In the genomic region with DNA sequence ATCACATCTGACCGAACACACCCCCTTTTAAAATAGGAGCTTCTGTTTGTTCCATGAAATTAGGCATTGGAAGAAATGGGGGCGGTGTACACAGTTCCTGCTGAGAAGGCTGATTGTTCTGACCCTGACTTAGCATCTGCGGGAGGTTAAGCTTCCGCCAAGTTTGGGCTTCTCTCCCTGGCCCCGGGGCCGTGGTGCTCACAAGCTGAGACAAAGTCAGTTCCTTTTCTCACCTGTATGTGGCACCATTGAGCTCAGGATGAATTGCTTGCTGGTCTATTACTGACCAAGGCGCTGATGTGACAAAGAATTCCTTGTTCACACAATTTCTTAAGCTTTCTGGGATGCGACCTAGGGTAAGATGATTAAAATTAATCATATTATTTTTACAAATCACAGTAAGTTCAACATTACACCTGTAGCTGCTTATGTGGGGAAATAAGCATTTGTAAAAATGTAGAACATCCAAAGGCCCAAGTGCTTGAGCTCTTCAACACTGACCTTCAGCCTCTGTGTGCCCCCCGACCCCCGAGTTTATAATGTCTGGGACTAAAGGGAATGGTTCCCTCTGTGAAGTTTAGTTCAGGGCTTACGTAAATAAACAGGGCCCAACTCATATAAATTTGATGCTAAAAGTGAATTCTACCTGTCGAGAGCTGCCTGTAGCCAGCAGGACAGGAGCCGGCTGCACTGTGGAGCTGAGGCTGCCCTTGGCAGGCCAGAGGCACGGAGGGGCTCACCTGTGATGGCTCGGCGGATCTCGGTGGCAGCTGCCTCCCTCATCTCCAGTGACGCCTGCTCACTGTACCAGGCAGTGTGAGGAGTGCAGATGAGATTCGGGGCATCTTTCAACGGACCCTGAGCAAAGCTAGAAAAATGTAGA, we compare ENCODE assay signal across 8 cellular contexts. TPM values are rescaled to one million over a fixed set of nuclear protein-coding genes. Genes with fewer than 3 reads are reported as not detected.
DNase-seq lines count a peak whose midpoint lies in the region; ATAC-seq and TF ChIP-seq lines count a peak whose summit lies in the region.

No MANE protein-coding gene starts in this region.

- peaks cover 73% of the 10 kb centered on the region for H3K36me3 Mint-ChIP-seq in Calu3 (ENCODE audit: insufficient read depth, unreplicated experiment)
- peaks cover 0 to 2% of the 10 kb centered on the region in 2 donors for H3K36me3 Mint-ChIP-seq in activated T-cell treated with anti-CD3 and anti-CD28 coated beads, Interleukin-2, amount 50 U/mL, for 72 hours (ENCODE audit: insufficient read depth in 2 of 2)

- peaks cover 0 to 21% (median 5%) of the 10 kb centered on the region in 12 donors for H3K4me1 ChIP-seq in heart left ventricle

- TF ChIP-seq POLR2A in heart left ventricle (IDR thresholded peaks at IDR 0.05), result no peak

- peak; percentile 56 for DNase-seq in Calu3
- peak; percentile 19 for DNase-seq in NCI-H1092 (lab: John Stamatoyannopoulos, UW)
- peak in 1 of 2 donors; percentile 29 for DNase-seq in activated T-cell treated with anti-CD3 and anti-CD28 coated beads, Interleukin-2, amount 50 U/mL, for 72 hours
- DNase-seq in heart left ventricle, result peak in 4 of 5 donors; percentile 76 to 84 (median 82)
- DNase-seq in posterior cingulate gyrus, result peak in 7 of 10 donors; percentile 62 to 94 (median 73)

- H3K9me3 ChIP-seq in heart left ventricle, result no peaks in the 10 kb centered on the region

- no peak overlapping the region for H3K27ac Mint-ChIP-seq in Calu3 (ENCODE audit: unreplicated experiment)
- H3K27ac Mint-ChIP-seq in activated T-cell treated with anti-CD3 and anti-CD28 coated beads, Interleukin-2, amount 50 U/mL, for 72 hours, result no peak overlapping the region

- no peak overlapping the region for H3K4me3 ChIP-seq in heart left ventricle

- H3K27ac ChIP-seq in heart left ventricle, result peak overlapping the region in 4 of 12 donors; percentile 1 to 22 (median 14)

- 62 to 67% (median 65%) methylated on average over 19 to 20 of the region's 20 CpGs for WGBS in heart left ventricle, 4 donors

- peaks cover 0 to 99% (median 95%) of the 10 kb centered on the region in 9 donors for H3K36me3 ChIP-seq in heart left ventricle

- no peaks in the 10 kb centered on the region for H3K9me3 Mint-ChIP-seq in Calu3 (ENCODE audit: low read depth, unreplicated experiment)
- no peaks in the 10 kb centered on the region for H3K9me3 Mint-ChIP-seq in activated T-cell treated with anti-CD3 and anti-CD28 coated beads, Interleukin-2, amount 50 U/mL, for 72 hours

- no peaks in the 10 kb centered on the region for H3K27me3 ChIP-seq in heart left ventricle

- ATAC-seq in GM19035 (IDR thresholded peaks at IDR 0.05; ENCODE audit: unreplicated experiment) (peak; percentile 59), heart left ventricle (peak; percentile 68 to 73 (median 71)), HG03565 (IDR thresholded peaks at IDR 0.05; ENCODE audit: unreplicated experiment) (no peak), GM21526 (IDR thresholded peaks at IDR 0.05; ENCODE audit: low FRiP score, unreplicated experiment) (no peak)
- ATAC-seq in activated T-cell treated with anti-CD3 and anti-CD28 coated beads, Interleukin-2, amount 50 U/mL, for 72 hours (replicated peaks in 1 of 2), result peak; percentile 41 to 44

- CTCF ChIA-PET in Calu3 (lab: Charles Lee), result interaction anchor here (0.5 to 1.0 kb wide), 6 partner anchors 19 to 995 kb away, joined by 3 to 8 read pairs (median 4); no protein-coding TSS in a partner anchor

- no TSS peak for BruUV-seq in Calu3 (replicated peaks; lab: Mats Ljungman, UMichigan)

- TF ChIP-seq CTCF in Calu3 (IDR thresholded peaks at IDR 0.05; ENCODE audit: unreplicated experiment), result peak; percentile 54
- TF ChIP-seq CTCF in heart left ventricle (IDR thresholded peaks at IDR 0.05), result peak; percentile 62 to 84 (median 81)

- H3K4me3 Mint-ChIP-seq in Calu3 (ENCODE audit: low read depth, unreplicated experiment), result no peak overlapping the region
- H3K4me3 Mint-ChIP-seq in activated T-cell treated with anti-CD3 and anti-CD28 coated beads, Interleukin-2, amount 50 U/mL, for 72 hours, result no peak overlapping the region

- H3K4me1 Mint-ChIP-seq in Calu3 (ENCODE audit: low read depth, unreplicated experiment), result no peaks in the 10 kb centered on the region
- no peaks in the 10 kb centered on the region for H3K4me1 Mint-ChIP-seq in activated T-cell treated with anti-CD3 and anti-CD28 coated beads, Interleukin-2, amount 50 U/mL, for 72 hours (ENCODE audit: low read depth)

- H3K27me3 Mint-ChIP-seq in Calu3 (ENCODE audit: unreplicated experiment), result no peaks in the 10 kb centered on the region
- no peaks in the 10 kb centered on the region for H3K27me3 Mint-ChIP-seq in activated T-cell treated with anti-CD3 and anti-CD28 coated beads, Interleukin-2, amount 50 U/mL, for 72 hours (ENCODE audit: low read depth)

- intact Hi-C loops in Calu3 (cut with micrococcal nuclease; ENCODE audit: unreplicated experiment), result no loop called here
- intact Hi-C loops in heart left ventricle (cut with DNase I), result loop anchor here in 9 of 10 donors (2.0 to 10.0 kb wide), 10 partner anchors 55 to 352 kb away; no protein-coding TSS in a partner anchor
- intact Hi-C loops in posterior cingulate gyrus (cut with DNase I), result loop anchor here (5.0 kb wide), 2 partner anchors 75 to 165 kb away; no protein-coding TSS in a partner anchor

RNA-seq across cellular contexts. Expression of gene ZRANB1, which starts 50.8 kb away (rescaled TPM):
- total RNA-seq in Calu3 (2022) (11.6 and 12.5 TPM in 2 replicates), heart left ventricle (10 to 100 TPM; 20.5 to 31.3 (median 25.7) TPM)
- 10 to 100 TPM; 15.0 to 16.0 TPM for total RNA-seq in activated T-cell treated with anti-CD3 and anti-CD28 coated beads, Interleukin-2, amount 50 U/mL, for 72 hours
- 10 to 100 TPM; 11.4 to 24.7 TPM for polyA plus RNA-seq in heart left ventricle

Comparison
In these comparisons a context has a peak if more than half of its experiments do, and no peak if none do; other contexts are left out.
1. ATAC-seq: peak in GM19035 (single experiment), activated T-cell treated with anti-CD3 and anti-CD28 coated beads, Interleukin-2, amount 50 U/mL, for 72 hours (2 of 2) and heart left ventricle (4 of 4); none in HG03565 (single experiment) and GM21526 (single experiment).